Comparison of ENCODE assay signal across 28 cellular contexts in genomic region chr5:171700331-171700935, GRCh38.
"Had no signal": no experiment of that assay in that cellular context is flagged by ENCODE, and none has a peak within 500 bp of the region (broad histone marks: within the 10 kb centered on the region; RNA-seq: fewer than 3 reads in every experiment).

No MANE protein-coding gene starts in this region.

- ATAC-seq: activated naive CD4-positive, alpha-beta T cell treated with anti-CD3 and anti-CD28 coated beads, Interleukin-2, amount 50 U/mL, for 72 hours; activated naive CD8-positive, alpha-beta T cell treated with anti-CD3 and anti-CD28 coated beads, Interleukin-2, amount 50 U/mL, for 24 hours; activated T-cell treated with anti-CD3 and anti-CD28 coated beads, Interleukin-2, amount 50 U/mL, for 4 hours; K562; Panc1 had no signal

- H3K4me3 Mint-ChIP-seq: activated B cell treated with CpG ODN at 0.5 μM for 24 hours; activated CD4-positive, alpha-beta memory T cell treated with anti-CD3 and anti-CD28 coated beads for 36 hours; activated CD4-positive, alpha-beta T cell treated with anti-CD3 and anti-CD28 coated beads, Interleukin-2, amount 10 ng/mL, durations not matched to agents 24 days and 14 days; activated naive CD8-positive, alpha-beta T cell treated with anti-CD3 and anti-CD28 coated beads, Interleukin-2, amount 50 U/mL, for 24 hours; activated T-cell treated with anti-CD3 and anti-CD28 coated beads, Interleukin-2, amount 50 U/mL, for 4 hours; T-helper 1 cell treated with Interleukin-12 subunit alpha and Interleukin-12 subunit beta and Interleukin-4 antibody, amounts not matched to agents 30 μg/mL and 1 μg/mL, for 36 hours had no signal

- H3K36me3 ChIP-seq: brain microvascular endothelial cell had no signal

- H3K36me3 Mint-ChIP-seq: activated CD4-positive, alpha-beta memory T cell treated with anti-CD3 and anti-CD28 coated beads for 36 hours; activated naive CD4-positive, alpha-beta T cell treated with anti-CD3 and anti-CD28 coated beads, Interleukin-2, amount 50 U/mL, for 72 hours had no signal

- H3K4me1 Mint-ChIP-seq: activated B cell treated with CpG ODN at 0.5 μM for 24 hours; activated CD4-positive, alpha-beta T cell treated with anti-CD3 and anti-CD28 coated beads, Interleukin-2, amount 10 ng/mL, durations not matched to agents 24 days and 14 days; activated naive CD8-positive, alpha-beta T cell treated with anti-CD3 and anti-CD28 coated beads, Interleukin-2, amount 50 U/mL, for 24 hours had no signal

- DNase-seq: activated B cell treated with CpG ODN at 0.5 μM for 24 hours; activated CD4-positive, alpha-beta memory T cell treated with anti-CD3 and anti-CD28 coated beads for 36 hours; activated CD4-positive, alpha-beta T cell treated with anti-CD3 and anti-CD28 coated beads for 1 hour; activated CD4-positive, alpha-beta T cell treated with anti-CD3 and anti-CD28 coated beads, Interleukin-2, amount 10 ng/mL, durations not matched to agents 24 days and 14 days; activated CD8-positive, alpha-beta memory T cell treated with anti-CD3 and anti-CD28 coated beads for 24 hours; activated effector memory CD4-positive, alpha-beta T cell treated with anti-CD3 and anti-CD28 coated beads, Interleukin-2, amount 50 U/mL, for 16 hours; activated naive CD4-positive, alpha-beta T cell treated with Interleukin-2 at 50 U/mL for 16 hours; activated naive CD8-positive, alpha-beta T cell treated with anti-CD3 and anti-CD28 coated beads, Interleukin-2, amount 50 U/mL, for 24 hours; activated T-cell treated with anti-CD3 and anti-CD28 coated beads, Interleukin-2, amount 50 U/mL, for 4 hours; amygdala; brain microvascular endothelial cell; caudate nucleus; Karpas-422; MM.1S; NCI-H1105; NCI-H1436; NCI-H1694 treated with DMSO at 0.1 percent for 48 hours; NCI-H345; NCI-H510A; NCI-H526 treated with DMSO at 0.1 percent for 48 hours; NCI-H82; RPMI8226; T-helper 9 cell had no signal

- H3K27ac Mint-ChIP-seq: activated B cell treated with CpG ODN at 0.5 μM for 24 hours; activated CD4-positive, alpha-beta memory T cell treated with anti-CD3 and anti-CD28 coated beads for 36 hours; activated CD4-positive, alpha-beta T cell treated with anti-CD3 and anti-CD28 coated beads, Interleukin-2, amount 10 ng/mL, durations not matched to agents 24 days and 14 days; activated naive CD4-positive, alpha-beta T cell treated with anti-CD3 and anti-CD28 coated beads, Interleukin-2, amount 50 U/mL, for 72 hours; activated naive CD8-positive, alpha-beta T cell treated with anti-CD3 and anti-CD28 coated beads, Interleukin-2, amount 50 U/mL, for 24 hours; T-helper 1 cell treated with Interleukin-12 subunit alpha and Interleukin-12 subunit beta and Interleukin-4 antibody, amounts not matched to agents 30 μg/mL and 1 μg/mL, for 36 hours had no signal

- H3K4me3 ChIP-seq: K562, SK-N-MC had no signal

- H3K27ac ChIP-seq: brain microvascular endothelial cell, SK-N-MC had no signal

- H3K27me3 Mint-ChIP-seq: activated B cell treated with CpG ODN at 0.5 μM for 24 hours; activated CD4-positive, alpha-beta memory T cell treated with anti-CD3 and anti-CD28 coated beads for 36 hours had no signal

- H3K9me3 Mint-ChIP-seq: activated B cell treated with CpG ODN at 0.5 μM for 24 hours; activated CD4-positive, alpha-beta memory T cell treated with anti-CD3 and anti-CD28 coated beads for 36 hours; activated CD4-positive, alpha-beta T cell treated with anti-CD3 and anti-CD28 coated beads, Interleukin-2, amount 10 ng/mL, durations not matched to agents 24 days and 14 days; activated naive CD4-positive, alpha-beta T cell treated with anti-CD3 and anti-CD28 coated beads, Interleukin-2, amount 50 U/mL, for 72 hours; activated naive CD8-positive, alpha-beta T cell treated with anti-CD3 and anti-CD28 coated beads, Interleukin-2, amount 50 U/mL, for 24 hours; activated T-cell treated with anti-CD3 and anti-CD28 coated beads, Interleukin-2, amount 50 U/mL, for 4 hours; T-helper 1 cell treated with Interleukin-12 subunit alpha and Interleukin-12 subunit beta and Interleukin-4 antibody, amounts not matched to agents 30 μg/mL and 1 μg/mL, for 36 hours had no signal
